Comparison of ENCODE assay signal across 21 cellular contexts in the genomic region with DNA sequence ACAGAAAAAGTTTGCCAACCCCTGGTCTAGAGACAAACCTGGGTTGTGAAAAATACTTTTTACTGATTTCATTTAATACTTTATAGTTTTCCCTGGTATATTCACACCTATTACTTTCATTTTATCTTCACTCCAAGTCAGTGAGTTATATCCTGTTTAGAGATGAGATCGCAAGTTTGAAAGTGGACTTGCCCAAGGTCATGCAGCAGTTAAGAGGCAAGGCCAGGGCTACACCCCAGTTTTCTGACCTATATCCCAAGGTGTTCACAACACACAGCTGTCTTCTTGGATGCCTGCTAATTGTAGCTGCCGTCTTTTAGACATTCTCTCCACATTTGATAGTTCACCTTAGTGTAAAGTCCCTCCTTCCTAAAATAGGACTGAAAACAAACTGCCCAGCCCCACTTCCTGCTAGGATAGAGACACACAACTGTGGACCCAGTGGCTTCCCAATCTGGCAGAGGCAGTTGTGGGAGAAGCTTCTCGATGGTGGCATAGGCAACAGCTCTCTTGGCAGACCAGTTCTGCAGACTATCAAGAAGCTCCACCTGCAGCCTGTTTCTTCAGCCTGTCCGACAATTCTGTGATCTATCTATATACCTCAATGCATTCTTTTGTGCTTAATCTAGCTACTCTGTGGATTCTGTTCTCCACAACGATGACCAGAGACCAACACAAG. TPM values are rescaled to one million over a fixed set of nuclear protein-coding genes. Genes with fewer than 3 reads are reported as not detected.
A peak's percentile ranks its signal among the peaks of the same experiment; 100 is the strongest.
DNase-seq lines count a peak whose midpoint lies in the region; ATAC-seq, FAIRE-seq and TF ChIP-seq lines count a peak whose summit lies in the region.
"Had no signal": no experiment of that assay in that cellular context is flagged by ENCODE, and none has a peak within 500 bp of the region (broad histone marks: within the 10 kb centered on the region; RNA-seq: fewer than 3 reads in every experiment).

No MANE protein-coding gene starts in this region.

- no peaks in the 10 kb centered on the region for H3K36me3 ChIP-seq in MG63
- no peaks in the 10 kb centered on the region for H3K36me3 ChIP-seq in GM12878 (ENCODE audit: control insufficient read depth in 2 of 2, insufficient read depth in 2 of 2, low read length in 1 of 2)
- H3K36me3 ChIP-seq: ascending aorta, prostate gland, thyroid gland had no signal

- H3K27me3 ChIP-seq in MG63 (no peaks in the 10 kb centered on the region), GM12878 (replicated peaks in 1 of 2; ENCODE audit: control insufficient read depth in 2 of 2, insufficient read depth in 2 of 2, low read length in 1 of 2) (no peaks in the 10 kb centered on the region; a peak in 2 of 4 replicates)
- H3K27me3 ChIP-seq: ascending aorta, thyroid gland had no signal

- FAIRE-seq in GM12878 (lab: Jason Lieb, UNC) = no peak
- FAIRE-seq: D721Med had no signal

- no peak for ATAC-seq in GM12878
- peak; percentile 83 for ATAC-seq in left colon
- ATAC-seq in GM21619 (IDR thresholded peaks at IDR 0.05; ENCODE audit: unreplicated experiment) = no peak
- no peak for ATAC-seq in GM19455 (IDR thresholded peaks at IDR 0.05; ENCODE audit: unreplicated experiment)

- in situ Hi-C loops in GM12878 (cut with MboI) = loop anchor here (5.0 kb wide), 1 partner anchor 89 kb away; no protein-coding TSS in a partner anchor

- TF ChIP-seq RAD21 in GM12878 (IDR thresholded peaks at IDR 0.05; ENCODE audit: insufficient read depth, low read depth, low read length) = no peak

- H4K20me1 ChIP-seq in GM12878 (ENCODE audit: control insufficient read depth, insufficient read depth) = no peaks in the 10 kb centered on the region

- intact Hi-C loops in GM12878 (cut with micrococcal nuclease; ENCODE audit: unreplicated experiment) = no loop called here
- intact Hi-C loops in left colon (cut with DNase I, micrococcal nuclease) = loop anchor here in 1 of 2 donors (10.0 kb wide), 1 partner anchor 102 kb away; no protein-coding TSS in a partner anchor

- no peak overlapping the region for H3K9ac ChIP-seq in GM12878 (ENCODE audit: control insufficient read depth, insufficient read depth, low read length)

- no peak for TF ChIP-seq EP300 in GM12878 (IDR thresholded peaks at IDR 0.05; ENCODE audit: borderline replicate concordance in 1 of 2, control insufficient read depth in 1 of 2, low read depth in 2 of 2, low read length in 2 of 2)

- no TSS peak for BruUV-seq in GM12878 (replicated peaks; lab: Mats Ljungman, UMichigan)

- no peak for TF ChIP-seq POLR2A in GM12878 (IDR thresholded peaks at IDR 0.05; ENCODE audit: low read depth, low read length)

- POLR2A ChIA-PET in GM12878 (lab: Charles Lee) = interaction anchor here (1.0 kb wide), 1 partner anchor 92 kb away, joined by 6 read pairs; no protein-coding TSS in a partner anchor

- H3K79me2 ChIP-seq in GM12878 (ENCODE audit: control insufficient read depth, insufficient read depth, low read length) = no peaks in the 10 kb centered on the region

- H3K4me3 ChIP-seq in MG63 (no peak overlapping the region), GM12878 (no peak overlapping the region)
- H3K4me3 ChIP-seq: ascending aorta, coronary artery, prostate gland, thyroid gland had no signal

- SMC1A ChIA-PET in GM12878 (lab: Charles Lee; ENCODE audit: uncharacterized antibody, unreplicated experiment) = interaction anchor here (0.6 to 6.3 kb wide), 6 partner anchors 11 to 147 kb away, joined by 3 to 39 read pairs (median 6); no protein-coding TSS in a partner anchor

- CTCF ChIA-PET in GM12878 (lab: Yijun Ruan, JAX) = interaction anchor here (0.6 to 9.8 kb wide), 14 partner anchors 9 to 108 kb away, joined by 3 to 198 read pairs (median 4); no protein-coding TSS in a partner anchor

- no peak overlapping the region; the same call in 1 of the 2 replicates for H2AFZ ChIP-seq in GM12878 (ENCODE audit: control insufficient read depth, low read depth, low read length)

- no peak overlapping the region for H3K27ac ChIP-seq in GM12878 (ENCODE audit: control insufficient read depth, insufficient read depth)
- H3K27ac ChIP-seq: ascending aorta, coronary artery, prostate gland, thyroid gland had no signal

- TF ChIP-seq CTCF in GM12878 (IDR thresholded peaks at IDR 0.05 in 2 of 3, conservative IDR thresholded peaks at IDR 0.05 in 1 of 3; ENCODE audit: control insufficient read depth in 2 of 3, extremely low read depth in 1 of 3, insufficient read depth in 1 of 3, low read depth in 3 of 3, low read length in 3 of 3) = no peak

- 20% methylated on average over 5 of the region's 5 CpGs for WGBS in GM12878 (ENCODE audit: insufficient coverage, insufficient replicate concordance, low lambda C conversion rate, missing lambda C conversion rate)

- RAD21 ChIA-PET in GM12878 (lab: Charles Lee; ENCODE audit: unreplicated experiment) = interaction anchor here (1.2 to 4.5 kb wide), 4 partner anchors 26 to 106 kb away, joined by 3 to 32 read pairs (median 24); no protein-coding TSS in a partner anchor

- no peaks in the 10 kb centered on the region for H3K4me1 ChIP-seq in GM12878 (ENCODE audit: control insufficient read depth, insufficient read depth, low read length)
- H3K4me1 ChIP-seq: prostate gland had no signal

- H3K4me2 ChIP-seq in GM12878 (ENCODE audit: control insufficient read depth, insufficient read depth) = peak overlapping the region; percentile 19; the same call in 1 of the 2 replicates

- DNase-seq in ELR (ENCODE audit: low read depth) = peak; percentile 53
- DNase-seq in MG63 = peak; percentile 18
- no peak for DNase-seq in GM12878 (ENCODE audit: low read depth, low spot score)
- no peak for DNase-seq in left colon
- DNase-seq in activated CD4-positive, alpha-beta T cell treated with anti-CD3 and anti-CD28 coated beads, Interleukin-2, amount 50 U/mL, for 4 hours = no peak
- DNase-seq in retina = no peak
- DNase-seq: activated CD4-positive, alpha-beta T cell treated with anti-CD3 and anti-CD28 coated beads for 4 hours; activated CD8-positive, alpha-beta memory T cell treated with anti-CD3 and anti-CD28 coated beads, Interleukin-2, amount 50 U/mL, for 4 hours; H7; Kasumi-1; NCI-H1694; NCI-H345; nephron progenitor cell; stimulated activated CD4-positive, alpha-beta T cell treated with anti-CD3 and anti-CD28 coated beads, Interleukin-12 subunit alpha, Interleukin-12 subunit beta, amount 100 ng/mL, for 4 hours; thyroid gland had no signal

- H3K9me3 ChIP-seq in MG63 = no peaks in the 10 kb centered on the region
- no peaks in the 10 kb centered on the region for H3K9me3 ChIP-seq in GM12878 (replicated peaks; ENCODE audit: control insufficient read depth, insufficient read depth, low read length)
- H3K9me3 ChIP-seq: ascending aorta, prostate gland, thyroid gland had no signal

TF ChIP-seq in GM12878, 131 proteins besides CTCF, POLR2A, EP300 and RAD21 (continues in another document):
- TF ChIP-seq, protein P1, sequence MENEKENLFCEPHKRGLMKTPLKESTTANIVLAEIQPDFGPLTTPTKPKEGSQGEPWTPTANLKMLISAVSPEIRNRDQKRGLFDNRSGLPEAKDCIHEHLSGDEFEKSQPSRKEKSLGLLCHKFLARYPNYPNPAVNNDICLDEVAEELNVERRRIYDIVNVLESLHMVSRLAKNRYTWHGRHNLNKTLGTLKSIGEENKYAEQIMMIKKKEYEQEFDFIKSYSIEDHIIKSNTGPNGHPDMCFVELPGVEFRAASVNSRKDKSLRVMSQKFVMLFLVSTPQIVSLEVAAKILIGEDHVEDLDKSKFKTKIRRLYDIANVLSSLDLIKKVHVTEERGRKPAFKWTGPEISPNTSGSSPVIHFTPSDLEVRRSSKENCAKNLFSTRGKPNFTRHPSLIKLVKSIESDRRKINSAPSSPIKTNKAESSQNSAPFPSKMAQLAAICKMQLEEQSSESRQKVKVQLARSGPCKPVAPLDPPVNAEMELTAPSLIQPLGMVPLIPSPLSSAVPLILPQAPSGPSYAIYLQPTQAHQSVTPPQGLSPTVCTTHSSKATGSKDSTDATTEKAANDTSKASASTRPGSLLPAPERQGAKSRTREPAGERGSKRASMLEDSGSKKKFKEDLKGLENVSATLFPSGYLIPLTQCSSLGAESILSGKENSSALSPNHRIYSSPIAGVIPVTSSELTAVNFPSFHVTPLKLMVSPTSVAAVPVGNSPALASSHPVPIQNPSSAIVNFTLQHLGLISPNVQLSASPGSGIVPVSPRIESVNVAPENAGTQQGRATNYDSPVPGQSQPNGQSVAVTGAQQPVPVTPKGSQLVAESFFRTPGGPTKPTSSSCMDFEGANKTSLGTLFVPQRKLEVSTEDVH (IDR thresholded peaks at IDR 0.05; ENCODE audit: low read depth, partially characterized antibody) = no peak
- TF ChIP-seq TCF7 (IDR thresholded peaks at IDR 0.05; ENCODE audit: borderline replicate concordance) (no peak), MYC (IDR thresholded peaks at IDR 0.05; ENCODE audit: insufficient read depth, insufficient read length, insufficient replicate concordance, low read length, severe bottlenecking) (no peak)

RNA-seq across cellular contexts. Expression of a gene that starts 58.1 kb away (rescaled TPM):
- total RNA-seq in MG63 (2014; rRNA removed; shearing (Covaris generic); ENCODE audit: low replicate concordance) = 26.2 and 49.3 TPM in 2 replicates
- 0.10 and 0.91 TPM in 2 replicates for total RNA-seq in GM12878 (2013; cell fraction: nucleolus; rRNA removed)
- total RNA-seq in GM12878 (2014; rRNA removed) = not detected in 2 replicates
- not detected in 2 replicates for total RNA-seq in GM12878 (2014; rRNA removed; fragmentation: Illumina TruSeq; extraction: Trizol)
- 0.21 and 0.72 TPM in 2 replicates for total RNA-seq in GM12878 (2021)
- not detected for polyA plus RNA-seq in GM12878 (2011; ENCODE audit: low read depth)
- polyA plus RNA-seq in GM12878 (2011; rRNA removed) = not detected in 2 replicates
- polyA plus RNA-seq in GM12878 (2011; cell fraction: cytosol; rRNA removed) = not detected in 2 replicates
- not detected in 2 replicates for polyA plus RNA-seq in GM12878 (2011; cell fraction: nucleus; rRNA removed)
- 0.20 TPM in 1 of 2 replicates, not detected in the other for polyA plus RNA-seq in GM12878 (2012)
- polyA plus RNA-seq in GM12878 (2014; fragmentation: Illumina TruSeq; extraction: Trizol) = not detected in 2 replicates
- polyA plus RNA-seq in GM12878 (2014; fragmentation: Nextera tagmentation; extraction: Ambion mirVana) = not detected
- not detected in 2 replicates for polyA plus RNA-seq in GM12878 (2014; rRNA removed)
- under 1 TPM in 1 of 2 experiments, not detected in 1; 0.25 TPM for polyA plus RNA-seq in GM12878 (2016; fragmentation: Nextera tagmentation; extraction: Ambion mirVana)
- polyA minus RNA-seq in GM12878 (2011; rRNA and poly(A)+ RNA removed) = not detected in 2 replicates
- not detected in 2 replicates for polyA minus RNA-seq in GM12878 (2011; cell fraction: cytosol; rRNA and poly(A)+ RNA removed)
- not detected in 2 replicates for polyA minus RNA-seq in GM12878 (2011; cell fraction: nucleus; rRNA and poly(A)+ RNA removed)
- total RNA-seq in left colon = 10 to 100 TPM; 48.1 to 73.0 TPM

Comparison
In these comparisons a context has a peak if more than half of its experiments do, and no peak if none do; other contexts are left out.
1. DNase-seq: peak in ELR (single experiment) and MG63 (single experiment); none in GM12878 (single experiment), left colon (0 of 2), activated CD4-positive, alpha-beta T cell treated with anti-CD3 and anti-CD28 coated beads, Interleukin-2, amount 50 U/mL, for 4 hours (0 of 2) and retina (single experiment).
2. RNA of a gene that starts 58.1 kb away (total RNA-seq): 48.1 to 73.0 TPM in left colon and 26.2 to 49.3 TPM in MG63; 0.10 to 0.91 TPM in GM12878; every median in the first group is over 10 times any median in the second.